Comparison of ENCODE assay signal across 7 cellular contexts in genomic region chr10:121753726-121754476, GRCh38.
DNase-seq lines count a peak whose midpoint lies in the region; ATAC-seq, FAIRE-seq and TF ChIP-seq lines count a peak whose summit lies in the region.

No MANE protein-coding gene starts in this region.

- H3K27ac ChIP-seq in mesenchymal stem cell (ENCODE audit: low read length, poor library complexity, severe bottlenecking) = no peak overlapping the region

- H3K27me3 Mint-ChIP-seq in activated T-helper 17 cell treated with anti-CD3 and anti-CD28 coated beads, Interleukin-2, amount 50 U/mL, for 72 hours = no peaks in the 10 kb centered on the region

- H3K4me2 ChIP-seq in mesenchymal stem cell (ENCODE audit: low read length, poor library complexity, severe bottlenecking) = no peak overlapping the region

- H3K4me3 Mint-ChIP-seq in activated T-helper 17 cell treated with anti-CD3 and anti-CD28 coated beads, Interleukin-2, amount 50 U/mL, for 72 hours = peak overlapping the region; percentile 65

- H2BK15ac ChIP-seq in mesenchymal stem cell (ENCODE audit: low read depth, poor library complexity, severe bottlenecking) = no peak overlapping the region

- peaks cover 25% of the 10 kb centered on the region for H3K9me3 ChIP-seq in mesenchymal stem cell (ENCODE audit: control insufficient read depth, low read length)

- H2AFZ ChIP-seq in mesenchymal stem cell (ENCODE audit: low read depth, low read length) = no peak overlapping the region

- ATAC-seq in GM21515 (IDR thresholded peaks at IDR 0.05; ENCODE audit: unreplicated experiment) (peak; percentile 80), HG03571 (IDR thresholded peaks at IDR 0.05; ENCODE audit: unreplicated experiment) (peak; percentile 88)
- peak; percentile 97 for ATAC-seq in activated T-helper 17 cell treated with anti-CD3 and anti-CD28 coated beads, Interleukin-2, amount 50 U/mL, for 72 hours (replicated peaks)

- peak overlapping the region in 1 of 2 experiments; percentile 10 for H3K4me3 ChIP-seq in mesenchymal stem cell (ENCODE audit: insufficient read depth in 1 of 2, low read depth in 1 of 2, low read length in 2 of 2)

- H2BK5ac ChIP-seq in mesenchymal stem cell (ENCODE audit: low read depth, low read length, poor library complexity, severe bottlenecking) = no peak overlapping the region

- H3K23ac ChIP-seq in mesenchymal stem cell (ENCODE audit: low read length in 2 of 2) = no peak overlapping the region

- no peaks in the 10 kb centered on the region for H3K4me1 ChIP-seq in mesenchymal stem cell (ENCODE audit: control insufficient read depth, insufficient read depth, low read depth, low read length)

- H3K4ac ChIP-seq in mesenchymal stem cell (ENCODE audit: low read depth in 1 of 2, low read length in 2 of 2) = no peak overlapping the region

- no peak overlapping the region for H4K91ac ChIP-seq in mesenchymal stem cell (ENCODE audit: low read length)

- peaks cover 19% of the 10 kb centered on the region for H3K4me1 Mint-ChIP-seq in activated T-helper 17 cell treated with anti-CD3 and anti-CD28 coated beads, Interleukin-2, amount 50 U/mL, for 72 hours

- H2BK120ac ChIP-seq in mesenchymal stem cell (ENCODE audit: low read depth, low read length) = no peak overlapping the region

- no peak overlapping the region for H4K8ac ChIP-seq in mesenchymal stem cell (ENCODE audit: low read length)

- peak; percentile 11 for DNase-seq in GM12891 (ENCODE audit: insufficient read length, low spot score)
- peak; percentile 50 for DNase-seq in mesenchymal stem cell
- no peak for DNase-seq in NCI-H2107 (lab: John Stamatoyannopoulos, UW)
- DNase-seq in GM19240 (ENCODE audit: insufficient read length, low spot score) = no peak

- H3K9me3 Mint-ChIP-seq in activated T-helper 17 cell treated with anti-CD3 and anti-CD28 coated beads, Interleukin-2, amount 50 U/mL, for 72 hours = peaks cover 14% of the 10 kb centered on the region

- TF ChIP-seq POLR2A in GM12891 (IDR thresholded peaks at IDR 0.05; ENCODE audit: low read depth, low read length) = no peak

- no peak overlapping the region for H2BK12ac ChIP-seq in mesenchymal stem cell (ENCODE audit: low read length in 2 of 2)

- no peaks in the 10 kb centered on the region for H3K27me3 ChIP-seq in mesenchymal stem cell (ENCODE audit: control insufficient read depth in 1 of 2, insufficient read depth in 1 of 2, low read length in 2 of 2)

- peaks cover 7 to 9% of the 10 kb centered on the region in 2 experiments for H3K36me3 ChIP-seq in mesenchymal stem cell (ENCODE audit: control insufficient read depth in 1 of 2, insufficient read depth in 2 of 2, low read depth in 1 of 2, low read length in 2 of 2)

- peak; percentile 20 for FAIRE-seq in GM12891 (lab: Jason Lieb, UNC)

- peaks cover 7% of the 10 kb centered on the region for H3K79me1 ChIP-seq in mesenchymal stem cell (replicated peaks; ENCODE audit: low read length, poor library complexity, severe bottlenecking)

- WGBS in mesenchymal stem cell = 60% methylated on average over 2 of the region's 6 CpGs

- peak overlapping the region; percentile 91 for H3K27ac Mint-ChIP-seq in activated T-helper 17 cell treated with anti-CD3 and anti-CD28 coated beads, Interleukin-2, amount 50 U/mL, for 72 hours

- no peak overlapping the region for H2AK5ac ChIP-seq in mesenchymal stem cell (ENCODE audit: low read length, severe bottlenecking)

- H3K9ac ChIP-seq in mesenchymal stem cell (ENCODE audit: low read length) = peak overlapping the region; percentile 79

- H3K18ac ChIP-seq in mesenchymal stem cell (ENCODE audit: low read depth in 1 of 2, low read length in 2 of 2) = no peak overlapping the region

- H3K14ac ChIP-seq in mesenchymal stem cell (ENCODE audit: low read length in 2 of 2) = no peak overlapping the region

- H3K36me3 Mint-ChIP-seq in activated T-helper 17 cell treated with anti-CD3 and anti-CD28 coated beads, Interleukin-2, amount 50 U/mL, for 72 hours (ENCODE audit: low read depth) = peaks cover 45% of the 10 kb centered on the region

TF ChIP-seq in GM12891, 5 proteins besides CTCF, POLR2A, EP300 and RAD21:
- TF ChIP-seq SPI1 (IDR thresholded peaks at IDR 0.05; ENCODE audit: low read depth, low read length) = peak; percentile 71
- no peak for TF ChIP-seq POU2F2 (IDR thresholded peaks at IDR 0.05; ENCODE audit: low read depth, low read length)

Comparison
In these comparisons a context has a peak if more than half of its experiments do, and no peak if none do; other contexts are left out.
1. DNase-seq: peak in GM12891 (single experiment) and mesenchymal stem cell (single experiment); none in NCI-H2107 (single experiment) and GM19240 (single experiment).
2. Peak in every context shown above with its lines, with median percentiles within 50 percentile points of each other: ATAC-seq.